In genomic region chr7:157228864-157229422, GRCh38 we compare ENCODE assay signal across 8 cellular contexts.
A peak's percentile ranks its signal among the peaks of the same experiment; 100 is the strongest.
DNase-seq lines count a peak whose midpoint lies in the region; ATAC-seq, FAIRE-seq and TF ChIP-seq lines count a peak whose summit lies in the region.

No MANE protein-coding gene starts in this region.

- intact Hi-C loops in PC-9 (cut with micrococcal nuclease; ENCODE audit: unreplicated experiment), result loop anchor here (5.0 kb wide), 2 partner anchors 1432 to 1512 kb away; no protein-coding TSS in a partner anchor

- no peaks in the 10 kb centered on the region for H3K4me1 Mint-ChIP-seq in endothelial cell (ENCODE audit: unreplicated experiment)
- no peaks in the 10 kb centered on the region for H3K4me1 Mint-ChIP-seq in stimulated activated naive CD8-positive, alpha-beta T cell treated with anti-CD3 and anti-CD28 coated beads, Interleukin-15, amount 100 ng/mL, for 72 hours

- no peak for TF ChIP-seq EP300 in A549 (IDR thresholded peaks at IDR 0.05)

- TF ChIP-seq CTCF in A549 (IDR thresholded peaks at IDR 0.05) (peak; percentile 42), PC-9 (conservative IDR thresholded peaks at IDR 0.05) (peak; percentile 70), endothelial cell (IDR thresholded peaks at IDR 0.05; ENCODE audit: unreplicated experiment) (no peak)

- no peak overlapping the region for H3K4me3 ChIP-seq in A549
- H3K4me3 ChIP-seq in PC-9, result no peak overlapping the region

- peaks cover 24% of the 10 kb centered on the region for H3K36me3 ChIP-seq in PC-9 (ENCODE audit: low read depth)

- CTCF ChIA-PET in A549 (lab: Yijun Ruan, JAX), result interaction anchor here (0.6 to 8.8 kb wide), 14 partner anchors 8 to 262 kb away, joined by 3 to 53 read pairs (median 3); no protein-coding TSS in a partner anchor
- CTCF ChIA-PET in PC-9 (lab: Charles Lee), result no interaction called here

- DNase-seq in A549 (ENCODE audit: low read depth in 1 of 2, low spot score in 1 of 2) (peak; percentile 21 to 53), ELF-1 (ENCODE audit: low read depth, low spot score) (peak; percentile 48), PC-9 (peak in 1 of 2 experiments; percentile 37), endothelial cell (ENCODE audit: low spot score) (peak; percentile 40), NCI-H2029 treated with DMSO at 0.1 percent for 48 hours (lab: John Stamatoyannopoulos, UW) (no peak)
- peak; percentile 29 for DNase-seq in stimulated activated CD4-positive, alpha-beta T cell treated with anti-CD3 and anti-CD28 coated beads, Interleukin-4, amount 100 ng/mL, for 1 hour
- DNase-seq in stimulated activated naive CD8-positive, alpha-beta T cell treated with anti-CD3 and anti-CD28 coated beads, Interleukin-15, amount 100 ng/mL, for 72 hours, result no peak

- no peaks in the 10 kb centered on the region for H3K9me3 Mint-ChIP-seq in endothelial cell (ENCODE audit: unreplicated experiment)
- no peaks in the 10 kb centered on the region for H3K9me3 Mint-ChIP-seq in stimulated activated naive CD8-positive, alpha-beta T cell treated with anti-CD3 and anti-CD28 coated beads, Interleukin-15, amount 100 ng/mL, for 72 hours

- TF ChIP-seq RAD21 in A549 (conservative IDR thresholded peaks at IDR 0.05 in 1 of 2, IDR thresholded peaks at IDR 0.05 in 1 of 2), result peak in 1 of 2 experiments; percentile 55; a peak in 3 of 5 replicates

- H2AFZ ChIP-seq in PC-9, result no peak overlapping the region

- H3K4me3 Mint-ChIP-seq in endothelial cell (ENCODE audit: unreplicated experiment), result no peak overlapping the region
- H3K4me3 Mint-ChIP-seq in stimulated activated naive CD8-positive, alpha-beta T cell treated with anti-CD3 and anti-CD28 coated beads, Interleukin-15, amount 100 ng/mL, for 72 hours, result no peak overlapping the region

- no peak for FAIRE-seq in A549 (lab: Jason Lieb, UNC)

- POLR2A ChIA-PET in A549 (lab: Yijun Ruan, JAX) (no interaction called here), PC-9 (lab: Charles Lee; ENCODE audit: unreplicated experiment) (no interaction called here)

- peaks cover 18% of the 10 kb centered on the region for H3K36me3 Mint-ChIP-seq in endothelial cell (ENCODE audit: low read depth, unreplicated experiment)

- 81% methylated on average over 8 of the region's 8 CpGs for WGBS in A549 (ENCODE audit: missing lambda C conversion rate)

- ATAC-seq in A549, result peak; percentile 90 to 94
- no peak for ATAC-seq in stimulated activated naive CD8-positive, alpha-beta T cell treated with anti-CD3 and anti-CD28 coated beads, Interleukin-15, amount 100 ng/mL, for 72 hours
- ATAC-seq in HG02852 (IDR thresholded peaks at IDR 0.05; ENCODE audit: unreplicated experiment), result no peak

- H3K4me1 ChIP-seq in A549, result no peaks in the 10 kb centered on the region
- H3K4me1 ChIP-seq in PC-9 (replicated peaks; ENCODE audit: insufficient read depth), result no peaks in the 10 kb centered on the region

- H3K79me2 ChIP-seq in PC-9 (ENCODE audit: low read depth), result no peaks in the 10 kb centered on the region

- H3F3A ChIP-seq in PC-9 (ENCODE audit: insufficient read depth, low read depth), result peaks cover 31% of the 10 kb centered on the region

- H3K27ac ChIP-seq in A549 (no peak overlapping the region), PC-9 (no peak overlapping the region)

- H4K20me1 ChIP-seq in PC-9 (ENCODE audit: insufficient read depth), result peaks cover 7% of the 10 kb centered on the region

- H3K27ac Mint-ChIP-seq in endothelial cell (ENCODE audit: unreplicated experiment), result no peak overlapping the region
- H3K27ac Mint-ChIP-seq in stimulated activated naive CD8-positive, alpha-beta T cell treated with anti-CD3 and anti-CD28 coated beads, Interleukin-15, amount 100 ng/mL, for 72 hours, result no peak overlapping the region

- no peak for TF ChIP-seq POLR2A in A549 (IDR thresholded peaks at IDR 0.05; ENCODE audit: low read length)

- no peaks in the 10 kb centered on the region for H3K9me2 ChIP-seq in PC-9 (ENCODE audit: insufficient read depth)

- peaks cover 2% of the 10 kb centered on the region for H3K27me3 Mint-ChIP-seq in endothelial cell (ENCODE audit: unreplicated experiment)
- H3K27me3 Mint-ChIP-seq in stimulated activated naive CD8-positive, alpha-beta T cell treated with anti-CD3 and anti-CD28 coated beads, Interleukin-15, amount 100 ng/mL, for 72 hours, result no peaks in the 10 kb centered on the region

- BruUV-seq in PC-9 (replicated peaks; lab: Mats Ljungman, UMichigan), result no TSS peak

- no peaks in the 10 kb centered on the region for H3K9me3 ChIP-seq in A549
- H3K9me3 ChIP-seq in PC-9 (ENCODE audit: insufficient read depth, low read depth), result no peaks in the 10 kb centered on the region

- H3K4me2 ChIP-seq in A549 (no peak overlapping the region), PC-9 (no peak overlapping the region)

- no peaks in the 10 kb centered on the region for H3K27me3 ChIP-seq in PC-9 (ENCODE audit: insufficient read depth, low read depth)

TF ChIP-seq in A549, 52 proteins besides CTCF, POLR2A, EP300 and RAD21:
- no peak for TF ChIP-seq RARB (CRISPR knock-in tag; IDR thresholded peaks at IDR 0.05)
- no peak for TF ChIP-seq CBX8 (IDR thresholded peaks at IDR 0.05)
- TF ChIP-seq MAFK (IDR thresholded peaks at IDR 0.05; ENCODE audit: partially characterized antibody), result no peak
- TF ChIP-seq TP53 (CRISPR knock-in tag; IDR thresholded peaks at IDR 0.05), result no peak
- no peak for TF ChIP-seq HOXB5 (CRISPR knock-in tag; IDR thresholded peaks at IDR 0.05)
- no peak for TF ChIP-seq FOXS1 (CRISPR knock-in tag; IDR thresholded peaks at IDR 0.05)
- TF ChIP-seq E2F6 (IDR thresholded peaks at IDR 0.05; ENCODE audit: borderline replicate concordance, low read depth), result no peak
- TF ChIP-seq HOXB13 (CRISPR knock-in tag; IDR thresholded peaks at IDR 0.05; ENCODE audit: low read depth), result no peak
- TF ChIP-seq EHMT2 (IDR thresholded peaks at IDR 0.05; ENCODE audit: low read depth), result no peak
- TF ChIP-seq HEYL (CRISPR knock-in tag; IDR thresholded peaks at IDR 0.05), result no peak
- TF ChIP-seq ZC3H11A (IDR thresholded peaks at IDR 0.05), result no peak
- no peak for TF ChIP-seq ATOH8 (CRISPR knock-in tag; IDR thresholded peaks at IDR 0.05; ENCODE audit: low read depth)
- no peak for TF ChIP-seq JUN (IDR thresholded peaks at IDR 0.05)
- TF ChIP-seq MAZ (IDR thresholded peaks at IDR 0.05; ENCODE audit: borderline replicate concordance, low read depth, low read length), result no peak
- TF ChIP-seq KDM1A (IDR thresholded peaks at IDR 0.05; ENCODE audit: low read depth), result no peak
- no peak for TF ChIP-seq RFX5 (IDR thresholded peaks at IDR 0.05)
- no peak for TF ChIP-seq TFCP2L1 (CRISPR knock-in tag; IDR thresholded peaks at IDR 0.05)
- no peak for TF ChIP-seq RCOR1 (IDR thresholded peaks at IDR 0.05; ENCODE audit: low read depth, low read length)

Comparison
In these comparisons a context has a peak if more than half of its experiments do, and no peak if none do; other contexts are left out.
1. ATAC-seq: peak in A549 (2 of 2); none in stimulated activated naive CD8-positive, alpha-beta T cell treated with anti-CD3 and anti-CD28 coated beads, Interleukin-15, amount 100 ng/mL, for 72 hours (single experiment) and HG02852 (single experiment).
2. DNase-seq: peak in A549 (2 of 2), ELF-1 (single experiment), endothelial cell (single experiment) and stimulated activated CD4-positive, alpha-beta T cell treated with anti-CD3 and anti-CD28 coated beads, Interleukin-4, amount 100 ng/mL, for 1 hour (single experiment); none in stimulated activated naive CD8-positive, alpha-beta T cell treated with anti-CD3 and anti-CD28 coated beads, Interleukin-15, amount 100 ng/mL, for 72 hours (0 of 2) and NCI-H2029 treated with DMSO at 0.1 percent for 48 hours (single experiment).